ENCODE assay signal across 28 cellular contexts in the genomic region with DNA sequence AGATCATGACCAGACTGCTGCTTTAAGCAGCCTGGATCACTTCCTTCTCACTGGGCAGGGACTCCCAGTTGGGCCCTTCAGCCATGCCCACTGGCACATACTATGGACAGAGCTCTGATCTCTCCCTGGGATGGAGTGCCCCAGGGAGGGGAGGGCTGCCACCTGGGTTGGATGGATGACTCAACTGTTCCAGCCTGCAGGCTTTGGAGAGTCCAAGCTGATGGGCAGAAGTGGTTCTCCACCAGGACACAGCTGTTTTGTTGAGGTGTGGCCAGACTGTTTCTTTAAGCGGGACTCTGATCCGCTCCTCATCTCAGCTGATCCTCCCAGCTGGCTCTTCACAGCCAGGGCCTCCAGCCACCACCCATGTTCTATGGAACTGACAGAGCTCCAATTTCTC.
"Had no signal": no experiment of that assay in that cellular context is flagged by ENCODE, and none has a peak within 500 bp of the region (broad histone marks: within the 10 kb centered on the region; RNA-seq: fewer than 3 reads in every experiment).

No MANE protein-coding gene starts in this region.

- H3K4me3 Mint-ChIP-seq: activated B cell treated with CpG ODN at 0.5 μM for 24 hours; activated CD4-positive, alpha-beta memory T cell treated with anti-CD3 and anti-CD28 coated beads for 36 hours; activated CD4-positive, alpha-beta T cell treated with anti-CD3 and anti-CD28 coated beads, Interleukin-2, amount 10 ng/mL, durations not matched to agents 7 days and 5 days; activated naive CD8-positive, alpha-beta T cell; activated T-cell treated with anti-CD3 and anti-CD28 coated beads, Interleukin-2, amount 50 U/mL, for 4 hours; brain; T-helper 1 cell treated with Interleukin-12 subunit alpha and Interleukin-12 subunit beta and Interleukin-4 antibody, amounts not matched to agents 30 μg/mL and 1 μg/mL, for 36 hours had no signal

- DNase-seq: activated B cell treated with CpG ODN at 0.5 μM for 24 hours; activated CD4-positive, alpha-beta memory T cell treated with anti-CD3 and anti-CD28 coated beads for 36 hours; activated CD4-positive, alpha-beta T cell treated with anti-CD3 and anti-CD28 coated beads for 1 hour; activated CD4-positive, alpha-beta T cell treated with anti-CD3 and anti-CD28 coated beads, Interleukin-2, amount 10 ng/mL, durations not matched to agents 7 days and 5 days; activated CD8-positive, alpha-beta memory T cell treated with anti-CD3 and anti-CD28 coated beads for 24 hours; activated effector memory CD4-positive, alpha-beta T cell treated with anti-CD3 and anti-CD28 coated beads, Interleukin-2, amount 50 U/mL, for 16 hours; activated naive CD4-positive, alpha-beta T cell treated with Interleukin-2 at 50 U/mL for 16 hours; activated T-cell treated with anti-CD3 and anti-CD28 coated beads, Interleukin-2, amount 50 U/mL, for 4 hours; amygdala; Kasumi-1; KBM-7; MM.1S; NCI-H1105; NCI-H1436; NCI-H1694 treated with DMSO at 0.1 percent for 48 hours; NCI-H2029 treated with DMSO at 0.1 percent for 48 hours; NCI-H345; NCI-H510A; NCI-H526 treated with DMSO at 0.1 percent for 48 hours; NCI-H82; OCI-M1; Right ventricle myocardium superior had no signal

- H3K4me1 Mint-ChIP-seq: activated B cell treated with CpG ODN at 0.5 μM for 24 hours; activated CD4-positive, alpha-beta T cell treated with anti-CD3 and anti-CD28 coated beads, Interleukin-2, amount 10 ng/mL, durations not matched to agents 7 days and 5 days; brain had no signal

- H3K27me3 ChIP-seq: cardiac muscle cell, SJSA1 had no signal

- H3K27ac Mint-ChIP-seq: activated B cell treated with CpG ODN at 0.5 μM for 24 hours; activated CD4-positive, alpha-beta memory T cell treated with anti-CD3 and anti-CD28 coated beads for 36 hours; activated CD4-positive, alpha-beta T cell treated with anti-CD3 and anti-CD28 coated beads, Interleukin-2, amount 10 ng/mL, durations not matched to agents 7 days and 5 days; activated naive CD8-positive, alpha-beta T cell; brain; T-helper 1 cell treated with Interleukin-12 subunit alpha and Interleukin-12 subunit beta and Interleukin-4 antibody, amounts not matched to agents 30 μg/mL and 1 μg/mL, for 36 hours had no signal

- H3K27me3 Mint-ChIP-seq: activated B cell treated with CpG ODN at 0.5 μM for 24 hours; activated CD4-positive, alpha-beta memory T cell treated with anti-CD3 and anti-CD28 coated beads for 36 hours; activated CD4-positive, alpha-beta T cell treated with anti-CD3 and anti-CD28 coated beads, Interleukin-2, amount 10 ng/mL, durations not matched to agents 7 days and 5 days had no signal

- H3K9me3 ChIP-seq: SJSA1 had no signal

- H3K4me3 ChIP-seq: cardiac muscle cell, SJSA1 had no signal

- H3K27ac ChIP-seq: cardiac muscle cell, RWPE1, SJSA1 had no signal
